Comparison of ENCODE assay signal across 18 cellular contexts in genomic region chr11:41189711-41190477, GRCh38.
DNase-seq lines count a peak whose midpoint lies in the region; ATAC-seq and TF ChIP-seq lines count a peak whose summit lies in the region.
"Had no signal": no experiment of that assay in that cellular context is flagged by ENCODE, and none has a peak within 500 bp of the region (broad histone marks: within the 10 kb centered on the region; RNA-seq: fewer than 3 reads in every experiment).

No MANE protein-coding gene starts in this region.

- H3K27ac Mint-ChIP-seq in neural progenitor cell = no peak overlapping the region
- no peak overlapping the region for H3K27ac Mint-ChIP-seq in activated naive CD4-positive, alpha-beta T cell treated with anti-CD3 and anti-CD28 coated beads, Interleukin-2, amount 50 U/mL, for 72 hours
- H3K27ac Mint-ChIP-seq: CD14-positive monocyte had no signal

- no peaks in the 10 kb centered on the region for H3K27me3 ChIP-seq in neural progenitor cell

- ATAC-seq in activated naive CD4-positive, alpha-beta T cell treated with anti-CD3 and anti-CD28 coated beads, Interleukin-2, amount 50 U/mL, for 72 hours = no peak
- no peak for ATAC-seq in HG03095 (IDR thresholded peaks at IDR 0.05; ENCODE audit: unreplicated experiment)
- ATAC-seq: K562 had no signal

- no peak for TF ChIP-seq CTCF in neural progenitor cell (IDR thresholded peaks at IDR 0.05)

- no peak overlapping the region for H3K9ac ChIP-seq in neural progenitor cell

- H3K4me3 ChIP-seq in neural progenitor cell = no peak overlapping the region
- H3K4me3 ChIP-seq: K562 had no signal

- H3F3A ChIP-seq in neural progenitor cell (ENCODE audit: low read depth) = peaks cover 9% of the 10 kb centered on the region

- DNase-seq in DMS53 (lab: John Stamatoyannopoulos, UW) (peak; percentile 39), NCI-H146 (lab: John Stamatoyannopoulos, UW) (peak; percentile 65), hippocampal formation (lab: John Stamatoyannopoulos, UW) (peak; percentile 4 to 45), neural progenitor cell (ENCODE audit: low spot score) (peak; percentile 40), activated gamma-delta T cell (lab: John Stamatoyannopoulos, UW) (no peak)
- DNase-seq in activated naive CD4-positive, alpha-beta T cell treated with anti-CD3 and anti-CD28 coated beads, Interleukin-2, amount 50 U/mL, for 72 hours (ENCODE audit: low spot score in 2 of 2) = no peak
- DNase-seq: Caco-2, DMS79, GOT3, NCI-H1694, NCI-H2107, NCI-H2227 treated with DMSO at 0.1 percent for 48 hours, NCI-H524 treated with DMSO at 0.1 percent for 48 hours, OCI-M1, SIG-M5 had no signal

- no peaks in the 10 kb centered on the region for H3K36me3 ChIP-seq in neural progenitor cell

- H3K4me2 ChIP-seq in neural progenitor cell = peak overlapping the region; percentile 42

- H3K36me3 Mint-ChIP-seq in neural progenitor cell = no peaks in the 10 kb centered on the region
- peaks cover 0 to 5% of the 10 kb centered on the region in 2 donors for H3K36me3 Mint-ChIP-seq in activated naive CD4-positive, alpha-beta T cell treated with anti-CD3 and anti-CD28 coated beads, Interleukin-2, amount 50 U/mL, for 72 hours
- H3K36me3 Mint-ChIP-seq: CD14-positive monocyte had no signal

- H3K9me3 Mint-ChIP-seq in neural progenitor cell = peaks cover 12% of the 10 kb centered on the region
- peaks cover 19 to 25% of the 10 kb centered on the region in 2 donors for H3K9me3 Mint-ChIP-seq in activated naive CD4-positive, alpha-beta T cell treated with anti-CD3 and anti-CD28 coated beads, Interleukin-2, amount 50 U/mL, for 72 hours

- H3K9me3 ChIP-seq in neural progenitor cell (ENCODE audit: low read depth) = no peaks in the 10 kb centered on the region
- H3K9me3 ChIP-seq: Caco-2 had no signal

- peaks cover 17% of the 10 kb centered on the region for H3K4me1 ChIP-seq in neural progenitor cell
- H3K4me1 ChIP-seq: Caco-2 had no signal

- peaks cover 6% of the 10 kb centered on the region for H3K4me1 Mint-ChIP-seq in neural progenitor cell
- H3K4me1 Mint-ChIP-seq: CD14-positive monocyte had no signal

- no peak overlapping the region for H2AFZ ChIP-seq in neural progenitor cell (replicated peaks)

- no peak overlapping the region for H3K27ac ChIP-seq in neural progenitor cell

- H3K79me2 ChIP-seq in neural progenitor cell (ENCODE audit: low read depth) = no peaks in the 10 kb centered on the region

- no peaks in the 10 kb centered on the region for H3K27me3 Mint-ChIP-seq in neural progenitor cell (ENCODE audit: insufficient read depth, low read depth)

- H4K20me1 ChIP-seq in neural progenitor cell (ENCODE audit: low read depth) = no peaks in the 10 kb centered on the region

- no peak overlapping the region for H3K4me3 Mint-ChIP-seq in neural progenitor cell
- H3K4me3 Mint-ChIP-seq: CD14-positive monocyte had no signal

Comparison
In these comparisons a context has a peak if more than half of its experiments do, and no peak if none do; other contexts are left out.
1. DNase-seq: peak in DMS53 (single experiment), NCI-H146 (single experiment), hippocampal formation (2 of 2) and neural progenitor cell (single experiment); none in activated naive CD4-positive, alpha-beta T cell treated with anti-CD3 and anti-CD28 coated beads, Interleukin-2, amount 50 U/mL, for 72 hours (0 of 2) and activated gamma-delta T cell (single experiment).